Comparison of ENCODE assay signal across 1 cellular context in the genomic region with DNA sequence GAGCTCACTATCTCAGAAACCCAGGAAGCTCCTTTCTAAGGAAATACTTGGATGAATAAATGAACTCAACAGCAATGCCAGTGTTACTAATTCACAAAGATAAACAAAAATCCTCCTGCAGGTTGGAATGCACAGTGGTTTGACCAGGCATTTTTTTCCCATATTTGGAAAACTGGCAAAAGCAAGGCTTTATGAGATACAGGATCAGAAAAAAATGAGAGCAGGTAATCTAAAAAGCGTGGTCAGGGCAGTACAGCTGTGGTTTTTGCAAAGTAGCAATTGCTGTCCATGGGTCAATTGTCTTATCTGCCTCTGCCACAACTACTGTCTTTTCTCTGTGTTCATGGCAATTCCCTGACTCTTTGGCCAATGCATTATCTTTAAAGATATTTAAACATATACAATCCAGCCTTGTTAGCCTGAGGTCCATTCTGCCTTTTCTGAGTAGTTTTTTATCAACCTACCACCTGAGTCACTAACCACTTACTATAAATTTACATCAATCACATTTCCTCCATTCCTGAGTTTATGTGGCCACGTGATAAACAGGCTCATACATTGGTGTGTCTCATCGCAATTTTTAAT.
TF ChIP-seq lines count a peak whose summit lies in the region.

No MANE protein-coding gene starts in this region.

TF ChIP-seq in A549, 52 proteins besides CTCF, POLR2A, EP300 and RAD21 (continued from another document):
- TF ChIP-seq, protein P1, sequence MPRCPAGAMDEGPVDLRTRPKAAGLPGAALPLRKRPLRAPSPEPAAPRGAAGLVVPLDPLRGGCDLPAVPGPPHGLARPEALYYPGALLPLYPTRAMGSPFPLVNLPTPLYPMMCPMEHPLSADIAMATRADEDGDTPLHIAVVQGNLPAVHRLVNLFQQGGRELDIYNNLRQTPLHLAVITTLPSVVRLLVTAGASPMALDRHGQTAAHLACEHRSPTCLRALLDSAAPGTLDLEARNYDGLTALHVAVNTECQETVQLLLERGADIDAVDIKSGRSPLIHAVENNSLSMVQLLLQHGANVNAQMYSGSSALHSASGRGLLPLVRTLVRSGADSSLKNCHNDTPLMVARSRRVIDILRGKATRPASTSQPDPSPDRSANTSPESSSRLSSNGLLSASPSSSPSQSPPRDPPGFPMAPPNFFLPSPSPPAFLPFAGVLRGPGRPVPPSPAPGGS (IDR thresholded peaks at IDR 0.05) = no peak
